ENCODE assay signal across 30 cellular contexts in genomic region chr12:50147281-50147680, GRCh38. TPM values are rescaled to one million over a fixed set of nuclear protein-coding genes. Genes with fewer than 3 reads are reported as not detected.
DNase-seq lines count a peak whose midpoint lies in the region; ATAC-seq, FAIRE-seq and TF ChIP-seq lines count a peak whose summit lies in the region.
"Had no signal": no experiment of that assay in that cellular context is flagged by ENCODE, and none has a peak within 500 bp of the region (broad histone marks: within the 10 kb centered on the region; RNA-seq: fewer than 3 reads in every experiment).

No MANE protein-coding gene starts in this region.

- no peak for DNase-seq in A549 (ENCODE audit: low read depth in 1 of 2, low spot score in 1 of 2)
- DNase-seq in IMR-90: no peak
- no peak for DNase-seq in K562 (ENCODE audit: extremely low read depth in 1 of 4, low spot score in 3 of 4)
- no peak for DNase-seq in mesenchymal stem cell
- DNase-seq in activated T-cell treated with anti-CD3 and anti-CD28 coated beads for 4 hours: no peak
- DNase-seq in activated gamma-delta T cell treated with Interleukin-2 at 50 U/mL for 16 hours: no peak
- DNase-seq in DMS 273 (lab: John Stamatoyannopoulos, UW; ENCODE audit: unreplicated experiment): no peak
- DNase-seq in activated naive CD4-positive, alpha-beta T cell treated with Interleukin-2 at 50 U/mL for 16 hours: no peak
- DNase-seq: 8988T; AML-193; Caco-2; Calu3; CD4-positive, alpha-beta T cell; CD8-positive, alpha-beta T cell; DMS 273 treated with DMSO at 0.1 percent for 48 hours; DMS153; DMS53; DMS79; DND-41; EL; GDM1 had no signal

- intact Hi-C loops in IMR-90 (cut with micrococcal nuclease) (no loop called here), K562 (cut with micrococcal nuclease) (no loop called here)

- no peaks in the 10 kb centered on the region for H3K4me1 ChIP-seq in A549
- peaks cover 3% of the 10 kb centered on the region; the same call in 1 of the 2 replicates for H3K4me1 ChIP-seq in IMR-90 (ENCODE audit: control insufficient read depth, insufficient read depth, low read length)
- H3K4me1 ChIP-seq in K562 (replicated peaks in 1 of 2; ENCODE audit: control insufficient read depth in 2 of 2, insufficient read depth in 2 of 2, low read length in 2 of 2): peaks cover 0 to 4% of the 10 kb centered on the region in 2 experiments; a peak in 1 of 5 replicates
- no peaks in the 10 kb centered on the region for H3K4me1 ChIP-seq in mesenchymal stem cell (ENCODE audit: control insufficient read depth, insufficient read depth, low read depth, low read length)

- in situ Hi-C loops in IMR-90 (cut with MboI; ENCODE audit: low sequenced_read_pairs): no loop called here
- in situ Hi-C loops in K562 (cut with MboI): no loop called here

- TF ChIP-seq POLR2A in A549 (IDR thresholded peaks at IDR 0.05; ENCODE audit: low read length) (no peak), IMR-90 (IDR thresholded peaks at IDR 0.05; ENCODE audit: low read depth, low read length) (no peak), K562 (conservative IDR thresholded peaks at IDR 0.05) (no peak)

- H3K36me3 ChIP-seq in IMR-90 (ENCODE audit: control insufficient read depth, insufficient read depth, low read length): peaks cover 7% of the 10 kb centered on the region
- H3K36me3 ChIP-seq in K562 (ENCODE audit: control insufficient read depth, insufficient read depth, low read length): peaks cover 14% of the 10 kb centered on the region; the same call in 1 of the 3 replicates
- H3K36me3 ChIP-seq in mesenchymal stem cell (ENCODE audit: control insufficient read depth in 1 of 2, insufficient read depth in 2 of 2, low read depth in 1 of 2, low read length in 2 of 2): peaks cover 9 to 22% of the 10 kb centered on the region in 2 experiments

- H3K27ac ChIP-seq in A549: no peak overlapping the region
- H3K27ac ChIP-seq in IMR-90 (ENCODE audit: insufficient read depth, low read length): no peak overlapping the region
- no peak overlapping the region for H3K27ac ChIP-seq in K562 (ENCODE audit: extremely low read depth, low read depth, low read length)
- no peak overlapping the region for H3K27ac ChIP-seq in mesenchymal stem cell (ENCODE audit: low read length, poor library complexity, severe bottlenecking)
- H3K27ac ChIP-seq: BLaER1 treated with 17β-estradiol and CSF1 and Interleukin-3, amounts not matched to agents 10 nM and 100 nM; C4-2B had no signal

- no peak overlapping the region for H2AK9ac ChIP-seq in IMR-90 (replicated peaks; ENCODE audit: low read depth, low read length, poor library complexity)

- H4K91ac ChIP-seq in IMR-90 (ENCODE audit: insufficient read depth, low read depth, low read length): no peak overlapping the region
- H4K91ac ChIP-seq in mesenchymal stem cell (ENCODE audit: low read length): peak overlapping the region; percentile 34

- H4K5ac ChIP-seq in IMR-90 (ENCODE audit: low read depth, low read length): no peak overlapping the region

- no peak for TF ChIP-seq RAD21 in A549 (conservative IDR thresholded peaks at IDR 0.05 in 1 of 2, IDR thresholded peaks at IDR 0.05 in 1 of 2)
- no peak for TF ChIP-seq RAD21 in IMR-90 (IDR thresholded peaks at IDR 0.05; ENCODE audit: low read length)
- TF ChIP-seq RAD21 in K562 (CRISPR knock-in tag; conservative IDR thresholded peaks at IDR 0.05 in 1 of 2, IDR thresholded peaks at IDR 0.05 in 1 of 2): no peak

- no peak overlapping the region for H3K18ac ChIP-seq in IMR-90 (ENCODE audit: low read depth, low read length)
- no peak overlapping the region for H3K18ac ChIP-seq in mesenchymal stem cell (ENCODE audit: low read depth in 1 of 2, low read length in 2 of 2)

- no peak for ATAC-seq in A549
- ATAC-seq in IMR-90 (ENCODE audit: low read depth): no peak
- ATAC-seq in K562: no peak
- ATAC-seq: CD8-positive, alpha-beta T cell; GM12878 had no signal

- H3K56ac ChIP-seq in IMR-90 (ENCODE audit: extremely low read depth, insufficient read depth, low read length): no peak overlapping the region

- H2BK5ac ChIP-seq in IMR-90 (ENCODE audit: low read depth, low read length, poor library complexity, severe bottlenecking) (no peak overlapping the region), mesenchymal stem cell (ENCODE audit: low read depth, low read length, poor library complexity, severe bottlenecking) (no peak overlapping the region)

- FAIRE-seq in A549 (lab: Jason Lieb, UNC) (no peak), K562 (lab: Jason Lieb, UNC) (no peak)
- FAIRE-seq: A204.1, D721Med, GM12878, GM12892, GM18507, GM19239 had no signal

- H2BK120ac ChIP-seq in IMR-90 (ENCODE audit: low read depth, low read length): no peak overlapping the region
- H2BK120ac ChIP-seq in mesenchymal stem cell (ENCODE audit: low read depth, low read length): no peak overlapping the region

- no peak overlapping the region for H3K4ac ChIP-seq in IMR-90 (ENCODE audit: low read depth, low read length)
- no peak overlapping the region for H3K4ac ChIP-seq in mesenchymal stem cell (ENCODE audit: low read depth in 1 of 2, low read length in 2 of 2)

- H3K27me3 ChIP-seq in IMR-90 (ENCODE audit: control insufficient read depth, insufficient read depth, low read length) (no peaks in the 10 kb centered on the region), K562 (ENCODE audit: control insufficient read depth in 2 of 2, insufficient read depth in 2 of 2, low read length in 2 of 2) (no peaks in the 10 kb centered on the region), mesenchymal stem cell (ENCODE audit: control insufficient read depth in 1 of 2, insufficient read depth in 1 of 2, low read length in 2 of 2) (no peaks in the 10 kb centered on the region)
- H3K27me3 ChIP-seq: BLaER1 treated with 17β-estradiol and CSF1 and Interleukin-3, amounts not matched to agents 10 nM and 100 nM had no signal

- no peak overlapping the region for H3K9ac ChIP-seq in IMR-90 (ENCODE audit: low read depth, low read length)
- H3K9ac ChIP-seq in K562 (ENCODE audit: insufficient read depth in 1 of 2, low read depth in 2 of 2, low read length in 2 of 2): no peak overlapping the region
- no peak overlapping the region for H3K9ac ChIP-seq in mesenchymal stem cell (ENCODE audit: low read length)
- H3K9ac ChIP-seq: BLaER1 treated with 17β-estradiol and CSF1 and Interleukin-3, amounts not matched to agents 10 nM and 100 nM had no signal

- 95% methylated on average over 4 of the region's 4 CpGs for WGBS in A549 (ENCODE audit: missing lambda C conversion rate)
- WGBS in IMR-90 (ENCODE audit: extremely low coverage in 2 of 2, insufficient read length in 1 of 2), 2 experiments: no CpG with 5 or more reads among the region's 4 CpGs
- WGBS in K562 (ENCODE audit: insufficient coverage, low coverage, missing lambda C conversion rate): 95% methylated on average over 4 of the region's 4 CpGs
- WGBS in mesenchymal stem cell: 90% methylated on average over 2 of the region's 4 CpGs

- POLR2A ChIA-PET in A549 (lab: Yijun Ruan, JAX) (interaction anchor here (0.5 kb wide), 1 partner anchor 24 kb away, joined by 3 read pairs; no protein-coding TSS in a partner anchor), IMR-90 (lab: Charles Lee; ENCODE audit: unreplicated experiment) (interaction anchor here (0.6 kb wide), 1 partner anchor 322 kb away, joined by 3 read pairs; no protein-coding TSS in a partner anchor), K562 (lab: Yijun Ruan, JAX) (interaction anchor here (0.8 to 1.4 kb wide), 3 partner anchors 10 to 15 kb away, joined by 3 to 5 read pairs (median 3); no protein-coding TSS in a partner anchor)

- H3K4me3 ChIP-seq in A549 (no peak overlapping the region), IMR-90 (ENCODE audit: insufficient read depth, low read depth, low read length) (no peak overlapping the region), K562 (no peak overlapping the region), mesenchymal stem cell (ENCODE audit: insufficient read depth in 1 of 2, low read depth in 1 of 2, low read length in 2 of 2) (no peak overlapping the region)
- H3K4me3 ChIP-seq: BLaER1 treated with 17β-estradiol and CSF1 and Interleukin-3, amounts not matched to agents 10 nM and 100 nM; GM12878 had no signal

- TF ChIP-seq EP300 in A549 (IDR thresholded peaks at IDR 0.05): no peak
- TF ChIP-seq EP300 in K562 (IDR thresholded peaks at IDR 0.05; ENCODE audit: low read length): no peak

- H3K4me2 ChIP-seq in A549 (no peak overlapping the region), IMR-90 (ENCODE audit: low read depth, low read length) (no peak overlapping the region), K562 (ENCODE audit: insufficient read depth, low read length) (no peak overlapping the region), mesenchymal stem cell (ENCODE audit: low read length, poor library complexity, severe bottlenecking) (no peak overlapping the region)
- H3K4me2 ChIP-seq: BLaER1 treated with 17β-estradiol and CSF1 and Interleukin-3, amounts not matched to agents 10 nM and 100 nM had no signal

- H3K79me1 ChIP-seq in IMR-90 (ENCODE audit: low read depth in 1 of 2, low read length in 2 of 2) (peaks cover 17 to 73% of the 10 kb centered on the region in 2 experiments), mesenchymal stem cell (replicated peaks; ENCODE audit: low read length, poor library complexity, severe bottlenecking) (peaks cover 22% of the 10 kb centered on the region)

- H3K79me2 ChIP-seq in K562 (ENCODE audit: control insufficient read depth, insufficient read depth, low read length): peaks cover 8% of the 10 kb centered on the region; the same call in 1 of the 3 replicates

- TF ChIP-seq CTCF in A549 (IDR thresholded peaks at IDR 0.05) (no peak), IMR-90 (conservative IDR thresholded peaks at IDR 0.05; ENCODE audit: low read depth, low read length) (no peak), K562 (IDR thresholded peaks at IDR 0.05 in 2 of 3, conservative IDR thresholded peaks at IDR 0.05 in 1 of 3; ENCODE audit: insufficient read depth in 2 of 3, low read depth in 1 of 3, low read length in 3 of 3) (no peak)

- H4K20me1 ChIP-seq in IMR-90 (ENCODE audit: insufficient read depth, low read length) (peaks cover 17% of the 10 kb centered on the region; the same call in 1 of the 2 replicates), K562 (replicated peaks; ENCODE audit: control insufficient read depth, insufficient read depth, low read length) (0 out of 2 replicates have a peak, but pooled peaks cover 5% of the 10 kb centered on the region)

- H2AK5ac ChIP-seq in IMR-90 (ENCODE audit: low read depth, low read length) (no peak overlapping the region), mesenchymal stem cell (ENCODE audit: low read length, severe bottlenecking) (no peak overlapping the region)

- H2AFZ ChIP-seq in IMR-90 (replicated peaks; ENCODE audit: low read length, poor library complexity) (no peak overlapping the region), K562 (ENCODE audit: low read depth, low read length) (no peak overlapping the region), mesenchymal stem cell (ENCODE audit: low read depth, low read length) (no peak overlapping the region)

- H3K9me3 ChIP-seq in A549 (no peaks in the 10 kb centered on the region), IMR-90 (ENCODE audit: control insufficient read depth, insufficient read depth, low read length) (no peaks in the 10 kb centered on the region), K562 (replicated peaks; ENCODE audit: control insufficient read depth, insufficient read depth, low read depth, low read length) (no peaks in the 10 kb centered on the region), mesenchymal stem cell (ENCODE audit: control insufficient read depth, low read length) (no peaks in the 10 kb centered on the region)
- H3K9me3 ChIP-seq: BLaER1 treated with 17β-estradiol and CSF1 and Interleukin-3, amounts not matched to agents 10 nM and 100 nM; Caco-2 had no signal

- H2BK15ac ChIP-seq in IMR-90 (ENCODE audit: low read depth, low read length) (no peak overlapping the region), mesenchymal stem cell (ENCODE audit: low read depth, poor library complexity, severe bottlenecking) (no peak overlapping the region)

- H4K8ac ChIP-seq in IMR-90 (ENCODE audit: low read depth in 2 of 2, low read length in 2 of 2): no peak overlapping the region
- no peak overlapping the region for H4K8ac ChIP-seq in mesenchymal stem cell (ENCODE audit: low read length)

- H3K23ac ChIP-seq in IMR-90 (ENCODE audit: low read depth, low read length) (no peak overlapping the region), mesenchymal stem cell (ENCODE audit: low read length in 2 of 2) (no peak overlapping the region)

- dilution Hi-C loops in IMR-90 (cut with HindIII; ENCODE audit: low sequenced_read_pairs, unreplicated experiment): no loop called here

- H3K14ac ChIP-seq in IMR-90 (replicated peaks; ENCODE audit: low read depth, low read length): no peak overlapping the region
- H3K14ac ChIP-seq in mesenchymal stem cell (ENCODE audit: low read length in 2 of 2): no peak overlapping the region

- H2BK12ac ChIP-seq in mesenchymal stem cell (ENCODE audit: low read length in 2 of 2): no peak overlapping the region

- H2BK20ac ChIP-seq in IMR-90 (ENCODE audit: low read depth, low read length): no peak overlapping the region

- CTCF ChIA-PET in A549 (lab: Yijun Ruan, JAX): interaction anchor here (0.6 to 3.2 kb wide), 6 partner anchors 10 to 912 kb away, joined by 3 to 24 read pairs (median 4); partner anchors contain the start of gene COX14
- CTCF ChIA-PET in IMR-90 (lab: Yijun Ruan, JAX): no interaction called here
- CTCF ChIA-PET in K562 (lab: Yijun Ruan, JAX; ENCODE audit: low intra/inter-chr PET ratio): no interaction called here

- BruUV-seq in IMR-90 (replicated peaks; lab: Mats Ljungman, UMichigan) (no TSS peak), K562 (replicated peaks; lab: Mats Ljungman, UMichigan) (no TSS peak)

- H3K9me1 ChIP-seq in IMR-90 (ENCODE audit: insufficient read depth, low read length) (peaks cover 5% of the 10 kb centered on the region), K562 (ENCODE audit: control insufficient read depth, insufficient read depth, low read length) (no peaks in the 10 kb centered on the region)

RNA-seq across cellular contexts. Expression of gene CERS5, which starts 19.9 kb away (rescaled TPM):
- polyA plus RNA-seq in A549 (2011; rRNA removed) (56.3 and 56.6 TPM in 2 replicates), A549 (2017; fragmentation: RNase III; extraction: RNeasy Plus Mini Kit Qiagen cat#74134 plus additional on column Dnase treatment) (16.7 to 18.0 TPM (median 17.1 TPM) in 3 replicates), IMR-90 (2012; rRNA removed) (58.7 and 60.3 TPM in 2 replicates), K562 (2011; rRNA removed) (41.9 and 47.5 TPM in 2 replicates), K562 (2014; fragmentation: Illumina TruSeq; extraction: Trizol) (21.3 and 23.4 TPM in 2 replicates), K562 (2014; fragmentation: Nextera tagmentation; extraction: Ambion mirVana) (1 to 10 TPM; 6.1 to 8.7 TPM), K562 (2014; rRNA removed) (25.2 and 32.5 TPM in 2 replicates)
- polyA plus RNA-seq in A549 (2012; cell fraction: cytosol; rRNA removed): 25.3 and 29.5 TPM in 2 replicates
- polyA plus RNA-seq in A549 (2012; cell fraction: nucleus; rRNA removed): 32.0 and 86.8 TPM in 2 replicates
- polyA minus RNA-seq in A549 (2011; rRNA and poly(A)+ RNA removed): 49.1 and 56.6 TPM in 2 replicates
- total RNA-seq in IMR-90 (2012; rRNA removed) (40.3 and 47.5 TPM in 2 replicates), K562 (2014; rRNA removed) (14.4 and 19.3 TPM in 2 replicates), K562 (2014; rRNA removed; fragmentation: Illumina TruSeq; extraction: Trizol) (17.8 and 21.2 TPM in 2 replicates), K562 (2015; rRNA removed; fragmentation: Illumina TruSeq; extraction: Trizol) (14.1 and 15.4 TPM in 2 replicates), K562 (2021) (21.0 and 24.3 TPM in 2 replicates)
- 23.0 and 33.3 TPM in 2 replicates for polyA plus RNA-seq in IMR-90 (2012; cell fraction: cytosol; rRNA removed)
- polyA plus RNA-seq in IMR-90 (2012; cell fraction: nucleus; rRNA removed; ENCODE audit: low replicate concordance): 45.5 and 156 TPM in 2 replicates
- 179 and 195 TPM in 2 replicates for total RNA-seq in K562 (2011; cell fraction: chromatin; rRNA removed; ENCODE audit: low replicate concordance)
- total RNA-seq in K562 (2011; cell fraction: nucleolus; rRNA removed): 134 and 135 TPM in 2 replicates
- total RNA-seq in K562 (2011; cell fraction: nucleoplasm; rRNA removed): 198 and 302 TPM in 2 replicates
- polyA plus RNA-seq in K562 (2011; cell fraction: cytosol; rRNA removed): 36.7 and 58.5 TPM in 2 replicates
- 62.9 and 73.2 TPM in 2 replicates for polyA plus RNA-seq in K562 (2011; cell fraction: nucleus; rRNA removed)
- polyA plus RNA-seq in K562 (2012): 16.6 and 23.6 TPM in 2 replicates
- 72.4 and 76.9 TPM in 2 replicates for polyA minus RNA-seq in K562 (2011; rRNA and poly(A)+ RNA removed)
- polyA minus RNA-seq in K562 (2011; cell fraction: cytosol; rRNA and poly(A)+ RNA removed): 21.6 and 27.5 TPM in 2 replicates
- 25.8 and 33.0 TPM in 2 replicates for polyA minus RNA-seq in K562 (2011; cell fraction: nucleus; rRNA and poly(A)+ RNA removed)
- polyA plus RNA-seq in mesenchymal stem cell (2013, experiment 1 of 2): 41.5 TPM
- 44.3 TPM for polyA plus RNA-seq in mesenchymal stem cell (2013, experiment 2 of 2)

RNA-seq across cellular contexts. Expression of gene COX14, which starts 35.2 kb away (rescaled TPM):
- polyA plus RNA-seq in A549 (2011; rRNA removed) (134 and 147 TPM in 2 replicates), A549 (2017; fragmentation: RNase III; extraction: RNeasy Plus Mini Kit Qiagen cat#74134 plus additional on column Dnase treatment) (87.9 to 112 TPM (median 93.3 TPM) in 3 replicates), IMR-90 (2012; rRNA removed) (81.8 and 98.5 TPM in 2 replicates), K562 (2011; rRNA removed) (79.2 and 82.6 TPM in 2 replicates), K562 (2014; fragmentation: Illumina TruSeq; extraction: Trizol) (44.4 and 45.6 TPM in 2 replicates), K562 (2014; fragmentation: Nextera tagmentation; extraction: Ambion mirVana) (100 to 1,000 TPM; 259 to 269 TPM), K562 (2014; rRNA removed) (78.2 and 78.5 TPM in 2 replicates)
- polyA plus RNA-seq in A549 (2012; cell fraction: cytosol; rRNA removed): 204 and 239 TPM in 2 replicates
- 85.7 and 86.1 TPM in 2 replicates for polyA plus RNA-seq in A549 (2012; cell fraction: nucleus; rRNA removed)
- polyA minus RNA-seq in A549 (2011; rRNA and poly(A)+ RNA removed): 59.2 and 73.2 TPM in 2 replicates
- total RNA-seq in IMR-90 (2012; rRNA removed) (30.0 and 30.8 TPM in 2 replicates), K562 (2014; rRNA removed) (53.4 and 63.4 TPM in 2 replicates), K562 (2014; rRNA removed; fragmentation: Illumina TruSeq; extraction: Trizol) (46.3 and 50.9 TPM in 2 replicates), K562 (2015; rRNA removed; fragmentation: Illumina TruSeq; extraction: Trizol) (40.9 and 44.8 TPM in 2 replicates), K562 (2021) (51.7 and 65.1 TPM in 2 replicates)
- polyA plus RNA-seq in IMR-90 (2012; cell fraction: cytosol; rRNA removed): 93.2 and 122 TPM in 2 replicates
- 21.8 and 36.1 TPM in 2 replicates for polyA plus RNA-seq in IMR-90 (2012; cell fraction: nucleus; rRNA removed; ENCODE audit: low replicate concordance)
- 10.7 and 19.2 TPM in 2 replicates for total RNA-seq in K562 (2011; cell fraction: chromatin; rRNA removed; ENCODE audit: low replicate concordance)
- 22.3 and 29.3 TPM in 2 replicates for total RNA-seq in K562 (2011; cell fraction: nucleolus; rRNA removed)
- 18.2 and 26.1 TPM in 2 replicates for total RNA-seq in K562 (2011; cell fraction: nucleoplasm; rRNA removed)
- polyA plus RNA-seq in K562 (2011; cell fraction: cytosol; rRNA removed): 99.8 and 123 TPM in 2 replicates
- polyA plus RNA-seq in K562 (2011; cell fraction: nucleus; rRNA removed): 34.9 and 36.3 TPM in 2 replicates
- polyA plus RNA-seq in K562 (2012): 80.4 and 81.0 TPM in 2 replicates
- 20.7 and 20.8 TPM in 2 replicates for polyA minus RNA-seq in K562 (2011; rRNA and poly(A)+ RNA removed)
- polyA minus RNA-seq in K562 (2011; cell fraction: cytosol; rRNA and poly(A)+ RNA removed): 8.3 and 12.1 TPM in 2 replicates
- polyA minus RNA-seq in K562 (2011; cell fraction: nucleus; rRNA and poly(A)+ RNA removed): 7.4 and 8.0 TPM in 2 replicates
- 143 TPM for polyA plus RNA-seq in mesenchymal stem cell (2013, experiment 1 of 2)
- polyA plus RNA-seq in mesenchymal stem cell (2013, experiment 2 of 2): 147 TPM

RNA-seq across cellular contexts. Expression of gene GPD1, which starts 43.5 kb away (rescaled TPM):
- polyA plus RNA-seq in A549 (2011; rRNA removed): 0.44 and 0.52 TPM in 2 replicates
- polyA plus RNA-seq in A549 (2012; cell fraction: cytosol; rRNA removed): 0.08 and 0.09 TPM in 2 replicates
- polyA plus RNA-seq in A549 (2012; cell fraction: nucleus; rRNA removed): 0.64 and 1.9 TPM in 2 replicates
- polyA plus RNA-seq in A549 (2017; fragmentation: RNase III; extraction: RNeasy Plus Mini Kit Qiagen cat#74134 plus additional on column Dnase treatment): 0.07 to 0.13 TPM (median 0.10 TPM) in 3 replicates
- 0.29 TPM in 1 of 2 replicates, not detected in the other for polyA minus RNA-seq in A549 (2011; rRNA and poly(A)+ RNA removed)
- total RNA-seq in IMR-90 (2012; rRNA removed): 0.18 TPM in 1 of 2 replicates, not detected in the other
- 0.05 and 0.06 TPM in 2 replicates for polyA plus RNA-seq in IMR-90 (2012; rRNA removed)
- 0.01 and 0.04 TPM in 2 replicates for polyA plus RNA-seq in IMR-90 (2012; cell fraction: cytosol; rRNA removed)
- polyA plus RNA-seq in IMR-90 (2012; cell fraction: nucleus; rRNA removed; ENCODE audit: low replicate concordance): 0.25 and 0.38 TPM in 2 replicates
- 0.51 and 1.1 TPM in 2 replicates for total RNA-seq in K562 (2011; cell fraction: chromatin; rRNA removed; ENCODE audit: low replicate concordance)
- 1.1 and 1.2 TPM in 2 replicates for total RNA-seq in K562 (2011; cell fraction: nucleolus; rRNA removed)
- total RNA-seq in K562 (2011; cell fraction: nucleoplasm; rRNA removed): 0.51 and 1.5 TPM in 2 replicates
- 1.00 and 1.1 TPM in 2 replicates for total RNA-seq in K562 (2014; rRNA removed)
- 0.35 and 0.47 TPM in 2 replicates for total RNA-seq in K562 (2014; rRNA removed; fragmentation: Illumina TruSeq; extraction: Trizol)
- 0.40 and 0.45 TPM in 2 replicates for total RNA-seq in K562 (2015; rRNA removed; fragmentation: Illumina TruSeq; extraction: Trizol)
- total RNA-seq in K562 (2021): 0.55 and 0.67 TPM in 2 replicates
- polyA plus RNA-seq in K562 (2011; rRNA removed): 0.47 and 0.99 TPM in 2 replicates
- 0.13 and 1.7 TPM in 2 replicates for polyA plus RNA-seq in K562 (2011; cell fraction: cytosol; rRNA removed)
- polyA plus RNA-seq in K562 (2011; cell fraction: nucleus; rRNA removed): 0.90 and 1.5 TPM in 2 replicates
- 0.29 and 0.72 TPM in 2 replicates for polyA plus RNA-seq in K562 (2012)
- 0.70 and 0.91 TPM in 2 replicates for polyA plus RNA-seq in K562 (2014; fragmentation: Illumina TruSeq; extraction: Trizol)
- polyA plus RNA-seq in K562 (2014; fragmentation: Nextera tagmentation; extraction: Ambion mirVana): under 1 TPM; 0.13 to 0.45 TPM
- 0.45 and 0.70 TPM in 2 replicates for polyA plus RNA-seq in K562 (2014; rRNA removed)
- polyA minus RNA-seq in K562 (2011; rRNA and poly(A)+ RNA removed): 0.09 and 1.0 TPM in 2 replicates
- polyA minus RNA-seq in K562 (2011; cell fraction: cytosol; rRNA and poly(A)+ RNA removed): 0.67 TPM in 1 of 2 replicates, not detected in the other
- polyA minus RNA-seq in K562 (2011; cell fraction: nucleus; rRNA and poly(A)+ RNA removed): 0.22 and 0.40 TPM in 2 replicates
- not detected for polyA plus RNA-seq in mesenchymal stem cell (2013, experiment 1 of 2)
- polyA plus RNA-seq in mesenchymal stem cell (2013, experiment 2 of 2): not detected
- total RNA-seq: G401 had no signal

Comparison
In these comparisons a context has a peak if more than half of its experiments do, and no peak if none do; other contexts are left out.
1. Of the 35 proteins assayed by ChIP-seq in both K562 and A549: peak only in K562: none; only in A549: none; in both: MAFK; in neither: 34.